In genomic region chr6:52055451-52055850, GRCh38 we compare ENCODE assay signal across 7 cellular contexts. TPM values are rescaled to one million over a fixed set of nuclear protein-coding genes. Genes with fewer than 3 reads are reported as not detected.
"Had no signal": no experiment of that assay in that cellular context is flagged by ENCODE, and none has a peak within 500 bp of the region (broad histone marks: within the 10 kb centered on the region; RNA-seq: fewer than 3 reads in every experiment).

No MANE protein-coding gene starts in this region.

- H3K4me3 ChIP-seq: K562 had no signal

- H3K4me3 Mint-ChIP-seq: IgD-negative memory B cell had no signal

- H3K9me3 Mint-ChIP-seq: IgD-negative memory B cell had no signal

- DNase-seq: IMR-90, KBM-7 had no signal

- H3K27ac ChIP-seq: HL-60 had no signal

- H3K4me1 Mint-ChIP-seq: IgD-negative memory B cell had no signal

- ATAC-seq: HepG2, K562 had no signal

- H3K27ac Mint-ChIP-seq: IgD-negative memory B cell had no signal

RNA-seq across cellular contexts. Expression of gene PKHD1, which starts 32.0 kb away (rescaled TPM):
- total RNA-seq: HT1080, IMR-90 had no signal
